Comparison of ENCODE assay signal across 2 cellular contexts in genomic region chr12:1605129-1606020, GRCh38.
A peak's percentile ranks its signal among the peaks of the same experiment; 100 is the strongest.
TF ChIP-seq lines count a peak whose summit lies in the region.

No MANE protein-coding gene starts in this region.

TF ChIP-seq in GM12891, 5 proteins besides CTCF, POLR2A, EP300 and RAD21:
- TF ChIP-seq POU2F2 (IDR thresholded peaks at IDR 0.05; ENCODE audit: low read depth, low read length) (no peak), TAF1 (IDR thresholded peaks at IDR 0.05; ENCODE audit: low read depth, low read length) (no peak), POLR2AphosphoS5 (IDR thresholded peaks at IDR 0.05; ENCODE audit: low read depth, low read length) (no peak), PAX5 (IDR thresholded peaks at IDR 0.05; ENCODE audit: insufficient read depth, low read length, severe bottlenecking) (no peak), SPI1 (IDR thresholded peaks at IDR 0.05; ENCODE audit: low read depth, low read length) (peak; percentile 63)
TF ChIP-seq in GM12891: peak in this region for 1.

TF ChIP-seq in H1, 55 proteins besides CTCF, POLR2A, EP300 and RAD21:
- TF ChIP-seq SIRT6 (IDR thresholded peaks at IDR 0.05; ENCODE audit: low read length) (no peak), TCF12 (IDR thresholded peaks at IDR 0.05; ENCODE audit: low read depth, low read length) (0 out of 2 replicates have a peak, but pooled peaks have one; percentile 34), TEAD4 (IDR thresholded peaks at IDR 0.05; ENCODE audit: low read depth, low read length) (peak; percentile 71), USF2 (IDR thresholded peaks at IDR 0.05; ENCODE audit: low read length) (no peak), CBX8 (IDR thresholded peaks at IDR 0.05; ENCODE audit: borderline replicate concordance, low read depth, low read length) (no peak), CTBP2 (IDR thresholded peaks at IDR 0.05; ENCODE audit: borderline replicate concordance, insufficient read depth, insufficient read length, low read length) (no peak), KDM4A (IDR thresholded peaks at IDR 0.05; ENCODE audit: low read depth, low read length, severe bottlenecking) (peak; percentile 6), EZH2 (IDR thresholded peaks at IDR 0.05; ENCODE audit: low read depth, low read length, severe bottlenecking) (peak; percentile 63), RBBP5 (IDR thresholded peaks at IDR 0.05; ENCODE audit: borderline replicate concordance, low read depth, low read length) (no peak), NRF1 (IDR thresholded peaks at IDR 0.05; ENCODE audit: low read depth, low read length) (no peak), SRF (IDR thresholded peaks at IDR 0.05; ENCODE audit: low read depth, low read length) (no peak), BRCA1 (IDR thresholded peaks at IDR 0.05; ENCODE audit: low read depth, low read length) (no peak), SUZ12 (IDR thresholded peaks at IDR 0.05; ENCODE audit: low read length) (peak; percentile 47; the same call in 1 of the 2 replicates), SP4 (IDR thresholded peaks at IDR 0.05; ENCODE audit: low read length) (0 out of 2 replicates have a peak, but pooled peaks have one; percentile 22), RXRA (IDR thresholded peaks at IDR 0.05; ENCODE audit: insufficient read depth, low read depth, low read length) (no peak), ASH2L (IDR thresholded peaks at IDR 0.05; ENCODE audit: low read length) (peak; percentile 15), GABPA (IDR thresholded peaks at IDR 0.05; ENCODE audit: borderline replicate concordance, insufficient read depth, low read length) (no peak), FOSL1 (IDR thresholded peaks at IDR 0.05; ENCODE audit: insufficient read depth, low read depth, low read length) (no peak), BACH1 (IDR thresholded peaks at IDR 0.05; ENCODE audit: low read length) (peak; percentile 74; the same call in 1 of the 2 replicates), MAFK (IDR thresholded peaks at IDR 0.05; ENCODE audit: low read depth, low read length) (no peak), BCL11A (IDR thresholded peaks at IDR 0.05; ENCODE audit: low read depth in 2 of 2, low read length in 2 of 2) (no peak), HDAC6 (IDR thresholded peaks at IDR 0.05; ENCODE audit: low read depth, low read length) (no peak), CBX5 (IDR thresholded peaks at IDR 0.05; ENCODE audit: low read depth, low read length) (no peak), CHD2 (IDR thresholded peaks at IDR 0.05; ENCODE audit: low read length) (no peak), HDAC2 (IDR thresholded peaks at IDR 0.05; ENCODE audit: borderline replicate concordance in 1 of 2, low read depth in 2 of 2, low read length in 2 of 2) (peak in 1 of 2 experiments; percentile 85; a peak in 2 of 4 replicates), SP2 (IDR thresholded peaks at IDR 0.05; ENCODE audit: low read length) (no peak), RNF2 (IDR thresholded peaks at IDR 0.05; ENCODE audit: borderline replicate concordance, low read depth, low read length, missing control alignments, poor library complexity, severe bottlenecking) (no peak), NANOG (IDR thresholded peaks at IDR 0.05; ENCODE audit: insufficient read depth, low read depth, low read length, poor library complexity, severe bottlenecking) (no peak), TAF7 (optimal IDR thresholded peaks at IDR 0.05; ENCODE audit: borderline replicate concordance, low read depth, low read length) (no peak)
- TF ChIP-seq, protein P1, sequence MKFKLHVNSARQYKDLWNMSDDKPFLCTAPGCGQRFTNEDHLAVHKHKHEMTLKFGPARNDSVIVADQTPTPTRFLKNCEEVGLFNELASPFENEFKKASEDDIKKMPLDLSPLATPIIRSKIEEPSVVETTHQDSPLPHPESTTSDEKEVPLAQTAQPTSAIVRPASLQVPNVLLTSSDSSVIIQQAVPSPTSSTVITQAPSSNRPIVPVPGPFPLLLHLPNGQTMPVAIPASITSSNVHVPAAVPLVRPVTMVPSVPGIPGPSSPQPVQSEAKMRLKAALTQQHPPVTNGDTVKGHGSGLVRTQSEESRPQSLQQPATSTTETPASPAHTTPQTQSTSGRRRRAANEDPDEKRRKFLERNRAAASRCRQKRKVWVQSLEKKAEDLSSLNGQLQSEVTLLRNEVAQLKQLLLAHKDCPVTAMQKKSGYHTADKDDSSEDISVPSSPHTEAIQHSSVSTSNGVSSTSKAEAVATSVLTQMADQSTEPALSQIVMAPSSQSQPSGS (IDR thresholded peaks at IDR 0.05; ENCODE audit: low read length): 0 out of 2 replicates have a peak, but pooled peaks have one; percentile 16
- TF ChIP-seq, protein P2, sequence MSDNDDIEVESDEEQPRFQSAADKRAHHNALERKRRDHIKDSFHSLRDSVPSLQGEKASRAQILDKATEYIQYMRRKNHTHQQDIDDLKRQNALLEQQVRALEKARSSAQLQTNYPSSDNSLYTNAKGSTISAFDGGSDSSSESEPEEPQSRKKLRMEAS (IDR thresholded peaks at IDR 0.05): no peak
